ENCODE assay signal across 12 cellular contexts in genomic region chr4:150591284-150591874, GRCh38. TPM values are rescaled to one million over a fixed set of nuclear protein-coding genes. Genes with fewer than 3 reads are reported as not detected.
DNase-seq lines count a peak whose midpoint lies in the region; ATAC-seq and TF ChIP-seq lines count a peak whose summit lies in the region.
"Had no signal": no experiment of that assay in that cellular context is flagged by ENCODE, and none has a peak within 500 bp of the region (broad histone marks: within the 10 kb centered on the region; RNA-seq: fewer than 3 reads in every experiment).

No MANE protein-coding gene starts in this region.

- H3K36me3 Mint-ChIP-seq in glutamatergic neuron (ENCODE audit: unreplicated experiment) = no peaks in the 10 kb centered on the region
- H3K36me3 Mint-ChIP-seq in activated CD8-positive, alpha-beta T cell treated with anti-CD3 and anti-CD28 coated beads for 36 hours (ENCODE audit: low read depth) = peaks cover 6% of the 10 kb centered on the region

- peaks cover 34% of the 10 kb centered on the region for H3K4me1 Mint-ChIP-seq in glutamatergic neuron (ENCODE audit: low read depth, unreplicated experiment)
- H3K4me1 Mint-ChIP-seq in activated CD8-positive, alpha-beta T cell treated with anti-CD3 and anti-CD28 coated beads for 36 hours (ENCODE audit: low read depth) = no peaks in the 10 kb centered on the region

- CTCF ChIA-PET in activated CD8-positive, alpha-beta T cell treated with anti-CD3 and anti-CD28 coated beads for 36 hours (lab: Charles Lee) = interaction anchor here (0.7 to 0.9 kb wide), 2 partner anchors 10 to 34 kb away, joined by 3 read pairs; no protein-coding TSS in a partner anchor

- peak overlapping the region; percentile 93 for H3K27ac ChIP-seq in rectal smooth muscle tissue (ENCODE audit: low read depth, low read length)

- no peak for ATAC-seq in activated CD8-positive, alpha-beta T cell treated with anti-CD3 and anti-CD28 coated beads for 36 hours
- no peak for ATAC-seq in GM21717 (IDR thresholded peaks at IDR 0.05; ENCODE audit: unreplicated experiment)
- ATAC-seq: right cardiac atrium had no signal

- POLR2A ChIA-PET in activated CD8-positive, alpha-beta T cell treated with anti-CD3 and anti-CD28 coated beads for 36 hours (lab: Charles Lee) = no interaction called here

- intact Hi-C loops in activated CD8-positive, alpha-beta T cell treated with anti-CD3 and anti-CD28 coated beads for 36 hours (cut with micrococcal nuclease) = no loop called here

- H3K4me3 ChIP-seq in rectal smooth muscle tissue (ENCODE audit: low read length) = peak overlapping the region; percentile 57

- peaks cover 2% of the 10 kb centered on the region for H3K36me3 ChIP-seq in rectal smooth muscle tissue (ENCODE audit: control insufficient read depth, insufficient read depth, low read length)

- peak overlapping the region; percentile 98 for H3K27ac Mint-ChIP-seq in glutamatergic neuron (ENCODE audit: unreplicated experiment)
- H3K27ac Mint-ChIP-seq in activated CD8-positive, alpha-beta T cell treated with anti-CD3 and anti-CD28 coated beads for 36 hours = no peak overlapping the region

- peaks cover 11% of the 10 kb centered on the region for H3K4me1 ChIP-seq in rectal smooth muscle tissue (ENCODE audit: control insufficient read depth, insufficient read depth, low read length)

- H3K27me3 Mint-ChIP-seq in glutamatergic neuron (ENCODE audit: unreplicated experiment) = peaks cover 4% of the 10 kb centered on the region
- H3K27me3 Mint-ChIP-seq in activated CD8-positive, alpha-beta T cell treated with anti-CD3 and anti-CD28 coated beads for 36 hours = no peaks in the 10 kb centered on the region

- no peaks in the 10 kb centered on the region for H3K27me3 ChIP-seq in rectal smooth muscle tissue (ENCODE audit: control insufficient read depth, insufficient read depth, low read length)

- peak overlapping the region; percentile 62 for H3K4me3 Mint-ChIP-seq in glutamatergic neuron (ENCODE audit: unreplicated experiment)
- H3K4me3 Mint-ChIP-seq in activated CD8-positive, alpha-beta T cell treated with anti-CD3 and anti-CD28 coated beads for 36 hours = no peak overlapping the region

- H3K9me3 Mint-ChIP-seq in glutamatergic neuron (ENCODE audit: unreplicated experiment) = peaks cover 5% of the 10 kb centered on the region
- H3K9me3 Mint-ChIP-seq in activated CD8-positive, alpha-beta T cell treated with anti-CD3 and anti-CD28 coated beads for 36 hours = no peaks in the 10 kb centered on the region

- no peak overlapping the region for H3K9ac ChIP-seq in rectal smooth muscle tissue (ENCODE audit: low read length)

- DNase-seq in NCI-H2081 (lab: John Stamatoyannopoulos, UW) (peak; percentile 24 to 71), NCI-H2081 treated with DMSO at 0.1 percent for 48 hours (lab: John Stamatoyannopoulos, UW) (no peak), NCI-H69 (lab: John Stamatoyannopoulos, UW) (peak; percentile 96), glutamatergic neuron (peak; percentile 63)
- DNase-seq in activated CD8-positive, alpha-beta T cell treated with anti-CD3 and anti-CD28 coated beads for 36 hours = no peak
- DNase-seq in activated CD4-positive, alpha-beta T cell treated with anti-CD3 and anti-CD28 coated beads, Interleukin-2, amount 50 U/mL, for 48 hours = no peak
- DNase-seq: midbrain had no signal

- TF ChIP-seq CTCF in glutamatergic neuron (IDR thresholded peaks at IDR 0.05; ENCODE audit: partially characterized antibody, unreplicated experiment) = no peak
- no peak for TF ChIP-seq CTCF in activated CD8-positive, alpha-beta T cell treated with anti-CD3 and anti-CD28 coated beads for 36 hours (IDR thresholded peaks at IDR 0.05)

RNA-seq across cellular contexts. Expression of gene MAB21L2, which starts 9.4 kb away (rescaled TPM):
- 3.4 TPM for total RNA-seq in glutamatergic neuron (ENCODE audit: unreplicated experiment)
- total RNA-seq in activated CD8-positive, alpha-beta T cell treated with anti-CD3 and anti-CD28 coated beads for 36 hours = not detected
- total RNA-seq: MCF 10A, subcutaneous adipose tissue had no signal

Comparison
In these comparisons a context has a peak if more than half of its experiments do, and no peak if none do; other contexts are left out.
1. DNase-seq: peak in NCI-H2081 (2 of 2), NCI-H69 (single experiment) and glutamatergic neuron (single experiment); none in NCI-H2081 treated with DMSO at 0.1 percent for 48 hours (single experiment), activated CD8-positive, alpha-beta T cell treated with anti-CD3 and anti-CD28 coated beads for 36 hours (single experiment) and activated CD4-positive, alpha-beta T cell treated with anti-CD3 and anti-CD28 coated beads, Interleukin-2, amount 50 U/mL, for 48 hours (0 of 2).